In the genomic region with DNA sequence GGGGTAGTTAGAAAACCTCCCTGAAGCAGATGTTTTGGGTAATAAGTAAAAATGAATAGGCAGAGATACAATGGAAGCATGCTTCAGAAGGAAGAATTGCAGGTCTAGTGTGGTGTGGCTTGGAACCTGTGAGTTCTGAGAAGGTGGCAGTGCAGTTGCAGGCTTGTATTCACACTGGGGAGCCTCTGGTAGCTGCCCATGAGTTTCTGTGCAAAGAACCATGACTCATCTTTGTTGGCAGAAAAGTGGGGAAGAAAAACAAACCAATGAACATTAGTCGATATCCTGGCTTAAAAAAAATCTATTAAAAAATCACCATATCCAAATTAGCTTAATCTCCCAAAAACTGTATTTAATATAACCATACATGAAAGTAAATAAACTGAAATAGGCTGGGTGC, we compare ENCODE assay signal across 26 cellular contexts.
DNase-seq lines count a peak whose midpoint lies in the region; ATAC-seq and TF ChIP-seq lines count a peak whose summit lies in the region.
"Had no signal": no experiment of that assay in that cellular context is flagged by ENCODE, and none has a peak within 500 bp of the region (broad histone marks: within the 10 kb centered on the region; RNA-seq: fewer than 3 reads in every experiment).

No MANE protein-coding gene starts in this region.

- POLR2A ChIA-PET in PC-3 (lab: Charles Lee; ENCODE audit: unreplicated experiment) = no interaction called here

- H3K4me1 ChIP-seq in PC-3 (ENCODE audit: insufficient read depth, low read length) = no peaks in the 10 kb centered on the region
- H3K4me1 ChIP-seq in colonic mucosa = no peaks in the 10 kb centered on the region
- H3K4me1 ChIP-seq in mucosa of descending colon (ENCODE audit: low read depth) = no peaks in the 10 kb centered on the region
- H3K4me1 ChIP-seq: testis had no signal

- ATAC-seq in PC-3 = no peak
- no peak for ATAC-seq in mucosa of descending colon
- ATAC-seq: activated CD8-positive, alpha-beta memory T cell treated with anti-CD3 and anti-CD28 coated beads, Interleukin-2, amount 10 ng/mL, durations not matched to agents 7 days and 5 days; activated naive CD4-positive, alpha-beta T cell treated with anti-CD3 and anti-CD28 coated beads, Interleukin-2, amount 50 U/mL, for 72 hours; HepG2; Right ventricle myocardium inferior; sciatic nerve had no signal

- H2AFZ ChIP-seq in PC-3 (ENCODE audit: low read length) = no peak overlapping the region

- intact Hi-C loops in PC-3 (cut with micrococcal nuclease) = no loop called here
- intact Hi-C loops in colonic mucosa (cut with DNase I) = no loop called here
- intact Hi-C loops in mucosa of descending colon (cut with DNase I, micrococcal nuclease) = no loop called here

- H3K9me2 ChIP-seq in PC-3 (replicated peaks; ENCODE audit: low read length) = no peaks in the 10 kb centered on the region

- no peak overlapping the region for H3K4me2 ChIP-seq in PC-3 (ENCODE audit: low read length)

- H4K20me1 ChIP-seq in PC-3 (ENCODE audit: low read length) = no peaks in the 10 kb centered on the region

- H3K9me3 Mint-ChIP-seq in neural crest cell = no peaks in the 10 kb centered on the region
- H3K9me3 Mint-ChIP-seq: activated T-helper 1 cell treated with anti-CD3 and anti-CD28 coated beads, Interleukin-12 subunit alpha, Interleukin-12 subunit beta, Interleukin-2, Interleukin-4 antibody, amounts not matched to agents 30 ng/mL and 10 ng/mL and 1 ng/mL, durations not matched to agents 14 hours and 24 hours and 36 hours had no signal

- DNase-seq in EL (peak; percentile 48), PC-3 (peak; percentile 54), epithelial cell of esophagus (ENCODE audit: low read depth) (peak; percentile 39), neural crest cell (ENCODE audit: low read depth, low spot score) (no peak), NCI-H2081 (lab: John Stamatoyannopoulos, UW) (no peak), colonic mucosa (no peak), mucosa of descending colon (no peak)
- DNase-seq: activated CD4-positive, alpha-beta T cell treated with anti-CD3 and anti-CD28 coated beads, Interleukin-2, amount 50 U/mL, for 1 hour; activated CD8-positive, alpha-beta memory T cell treated with anti-CD3 and anti-CD28 coated beads, Interleukin-2, amount 10 ng/mL, durations not matched to agents 7 days and 5 days; anterior cingulate cortex; CD4-positive, CD25-positive, alpha-beta regulatory T cell; DMS 273 treated with DMSO at 0.1 percent for 48 hours; effector memory CD4-positive, alpha-beta T cell; H7; NCI-H1092 treated with DMSO at 0.1 percent for 48 hours; NCI-H1930; NCI-H345; stimulated activated CD4-positive, alpha-beta T cell treated with anti-CD3 and anti-CD28 coated beads, Interleukin-4, amount 100 ng/mL, for 4 hours; stimulated activated naive CD4-positive, alpha-beta T cell; T1000; testis had no signal

- no peak overlapping the region for H3K9ac ChIP-seq in PC-3 (ENCODE audit: low read length)
- H3K9ac ChIP-seq in colonic mucosa (ENCODE audit: low read depth in 2 of 2, low read length in 2 of 2) = no peak overlapping the region

- H3K27me3 Mint-ChIP-seq in neural crest cell (ENCODE audit: low read depth) = no peaks in the 10 kb centered on the region
- H3K27me3 Mint-ChIP-seq: activated CD8-positive, alpha-beta memory T cell treated with anti-CD3 and anti-CD28 coated beads, Interleukin-2, amount 10 ng/mL, durations not matched to agents 7 days and 5 days; CD4-positive, CD25-positive, alpha-beta regulatory T cell had no signal

- H3K4me3 ChIP-seq in PC-3 (ENCODE audit: low read length) = no peak overlapping the region
- H3K4me3 ChIP-seq in epithelial cell of esophagus (ENCODE audit: low read length) = no peak overlapping the region
- H3K4me3 ChIP-seq in colonic mucosa = no peak overlapping the region
- H3K4me3 ChIP-seq in mucosa of descending colon = no peak overlapping the region
- H3K4me3 ChIP-seq: testis had no signal

- H3K36me3 Mint-ChIP-seq in neural crest cell (ENCODE audit: low read depth) = no peaks in the 10 kb centered on the region
- H3K36me3 Mint-ChIP-seq: activated CD8-positive, alpha-beta memory T cell treated with anti-CD3 and anti-CD28 coated beads, Interleukin-2, amount 10 ng/mL, durations not matched to agents 7 days and 5 days; activated naive CD4-positive, alpha-beta T cell treated with anti-CD3 and anti-CD28 coated beads, Interleukin-2, amount 50 U/mL, for 72 hours; CD4-positive, CD25-positive, alpha-beta regulatory T cell had no signal

- H3K27ac Mint-ChIP-seq in neural crest cell (ENCODE audit: unreplicated experiment) = peak overlapping the region; percentile 86
- H3K27ac Mint-ChIP-seq: activated CD8-positive, alpha-beta memory T cell treated with anti-CD3 and anti-CD28 coated beads, Interleukin-2, amount 10 ng/mL, durations not matched to agents 7 days and 5 days; activated naive CD4-positive, alpha-beta T cell treated with anti-CD3 and anti-CD28 coated beads, Interleukin-2, amount 50 U/mL, for 72 hours; activated T-helper 1 cell treated with anti-CD3 and anti-CD28 coated beads, Interleukin-12 subunit alpha, Interleukin-12 subunit beta, Interleukin-2, Interleukin-4 antibody, amounts not matched to agents 30 ng/mL and 10 ng/mL and 1 ng/mL, durations not matched to agents 14 hours and 24 hours and 36 hours; CD4-positive, CD25-positive, alpha-beta regulatory T cell had no signal

- H3K79me2 ChIP-seq in PC-3 (ENCODE audit: low read length) = no peaks in the 10 kb centered on the region

- no peak overlapping the region for H3K27ac ChIP-seq in PC-3 (ENCODE audit: low read length)
- no peak overlapping the region for H3K27ac ChIP-seq in colonic mucosa
- H3K27ac ChIP-seq: testis had no signal

- no TSS peak for BruUV-seq in PC-3 (replicated peaks; lab: Mats Ljungman, UMichigan)

- no peaks in the 10 kb centered on the region for H3F3A ChIP-seq in PC-3 (ENCODE audit: low read length, unreplicated experiment)

- TF ChIP-seq CTCF in PC-3 (conservative IDR thresholded peaks at IDR 0.05; ENCODE audit: low read depth, low read length) = no peak
- no peak for TF ChIP-seq CTCF in epithelial cell of esophagus (IDR thresholded peaks at IDR 0.05; ENCODE audit: insufficient read depth, low read depth, low read length, missing control alignments)
- TF ChIP-seq CTCF in neural crest cell (conservative IDR thresholded peaks at IDR 0.05) = no peak
- no peak for TF ChIP-seq CTCF in colonic mucosa (IDR thresholded peaks at IDR 0.05)
- no peak for TF ChIP-seq CTCF in mucosa of descending colon (IDR thresholded peaks at IDR 0.05)

- H3K9me3 ChIP-seq in PC-3 (ENCODE audit: low read length) (peaks cover 3% of the 10 kb centered on the region; the same call in 1 of the 2 replicates), colonic mucosa (no peaks in the 10 kb centered on the region), mucosa of descending colon (no peaks in the 10 kb centered on the region)
- H3K9me3 ChIP-seq: testis had no signal

- H3K27me3 ChIP-seq in PC-3 (ENCODE audit: low read length) = no peaks in the 10 kb centered on the region
- no peaks in the 10 kb centered on the region for H3K27me3 ChIP-seq in colonic mucosa
- H3K27me3 ChIP-seq: testis had no signal

- CTCF ChIA-PET in PC-3 (lab: Charles Lee) = no interaction called here

- peaks cover 32% of the 10 kb centered on the region for H3K4me1 Mint-ChIP-seq in neural crest cell
- H3K4me1 Mint-ChIP-seq: activated CD8-positive, alpha-beta memory T cell treated with anti-CD3 and anti-CD28 coated beads, Interleukin-2, amount 10 ng/mL, durations not matched to agents 7 days and 5 days; CD4-positive, CD25-positive, alpha-beta regulatory T cell had no signal

- H3K4me3 Mint-ChIP-seq in neural crest cell = no peak overlapping the region
- H3K4me3 Mint-ChIP-seq: activated CD8-positive, alpha-beta memory T cell treated with anti-CD3 and anti-CD28 coated beads, Interleukin-2, amount 10 ng/mL, durations not matched to agents 7 days and 5 days; activated T-helper 1 cell treated with anti-CD3 and anti-CD28 coated beads, Interleukin-12 subunit alpha, Interleukin-12 subunit beta, Interleukin-2, Interleukin-4 antibody, amounts not matched to agents 30 ng/mL and 10 ng/mL and 1 ng/mL, durations not matched to agents 14 hours and 24 hours and 36 hours; CD4-positive, CD25-positive, alpha-beta regulatory T cell had no signal

- no peaks in the 10 kb centered on the region for H3K36me3 ChIP-seq in PC-3 (ENCODE audit: low read depth, low read length)
- no peaks in the 10 kb centered on the region for H3K36me3 ChIP-seq in colonic mucosa
- H3K36me3 ChIP-seq in mucosa of descending colon (ENCODE audit: low read depth) = no peaks in the 10 kb centered on the region

Comparison
In these comparisons a context has a peak if more than half of its experiments do, and no peak if none do; other contexts are left out.
1. DNase-seq: peak in EL (single experiment), PC-3 (single experiment) and epithelial cell of esophagus (single experiment); none in neural crest cell (single experiment), NCI-H2081 (0 of 2), colonic mucosa (single experiment) and mucosa of descending colon (0 of 3).